Comparison of ENCODE assay signal across 23 cellular contexts in genomic region chr9:91865041-91865440, GRCh38.
DNase-seq lines count a peak whose midpoint lies in the region; ATAC-seq and TF ChIP-seq lines count a peak whose summit lies in the region.
"Had no signal": no experiment of that assay in that cellular context is flagged by ENCODE, and none has a peak within 500 bp of the region (broad histone marks: within the 10 kb centered on the region; RNA-seq: fewer than 3 reads in every experiment).

No MANE protein-coding gene starts in this region.

- H3K4me1 ChIP-seq in left lung (peaks cover 0 to 4% of the 10 kb centered on the region in 2 donors), thyroid gland (peaks cover 6 to 16% of the 10 kb centered on the region in 2 donors)

- H3K27ac ChIP-seq in left lung = no peak overlapping the region
- no peak overlapping the region for H3K27ac ChIP-seq in thyroid gland
- H3K27ac ChIP-seq: coronary artery, neutrophil had no signal

- DNase-seq in Right ventricle myocardium inferior (ENCODE audit: missing footprints) = no peak
- DNase-seq in left ventricle myocardium superior = no peak
- DNase-seq in SW480 (ENCODE audit: low spot score) = peak; percentile 31
- DNase-seq in left lung = no peak
- DNase-seq in thyroid gland = peak; percentile 80 to 81
- no peak for DNase-seq in head of caudate nucleus
- DNase-seq in CD14-positive monocyte (ENCODE audit: low spot score) = no peak
- DNase-seq: ACHN; activated CD8-positive, alpha-beta T cell treated with anti-CD3 and anti-CD28 coated beads, Interleukin-2, amount 10 ng/mL, durations not matched to agents 7 days and 5 days; activated gamma-delta T cell; EL; kidney; mammary epithelial cell; NCI-H2029 treated with DMSO at 0.1 percent for 48 hours; small intestine; stimulated activated CD4-positive, alpha-beta T cell treated with anti-CD3 and anti-CD28 coated beads, Interleukin-4, amount 100 ng/mL, for 24 hours; stimulated activated naive B cell treated with anti-CD40 and anti-IgM and Interleukin-4, amounts not matched to agents 10 μg/mL and 1 μg/mL and 100 μg/mL, for 72 hours had no signal

- no peak overlapping the region for H3K4me3 Mint-ChIP-seq in CD14-positive monocyte
- H3K4me3 Mint-ChIP-seq: activated CD8-positive, alpha-beta T cell treated with anti-CD3 and anti-CD28 coated beads, Interleukin-2, amount 10 ng/mL, durations not matched to agents 7 days and 5 days; stimulated activated naive B cell treated with anti-CD40 and anti-IgM and Interleukin-4, amounts not matched to agents 10 μg/mL and 1 μg/mL and 100 μg/mL, for 72 hours; T-helper 1 cell treated with Interleukin-12 subunit alpha and Interleukin-12 subunit beta and Interleukin-4 antibody, amounts not matched to agents 30 μg/mL and 1 μg/mL, for 36 hours had no signal

- H3K9me3 ChIP-seq in left lung = no peaks in the 10 kb centered on the region
- H3K9me3 ChIP-seq in thyroid gland = no peaks in the 10 kb centered on the region
- H3K9me3 ChIP-seq: neutrophil had no signal

- WGBS in thyroid gland, 2 donors = 16 to 20% methylated on average over 5 of the region's 5 CpGs

- H3K4me3 ChIP-seq in left lung = no peak overlapping the region
- H3K4me3 ChIP-seq in thyroid gland (replicated peaks in 1 of 3) = no peak overlapping the region
- H3K4me3 ChIP-seq: coronary artery had no signal

- H3K36me3 Mint-ChIP-seq in CD14-positive monocyte = no peaks in the 10 kb centered on the region
- H3K36me3 Mint-ChIP-seq: stimulated activated naive B cell treated with anti-CD40 and anti-IgM and Interleukin-4, amounts not matched to agents 10 μg/mL and 1 μg/mL and 100 μg/mL, for 72 hours had no signal

- H3K27ac Mint-ChIP-seq in CD14-positive monocyte = no peak overlapping the region
- H3K27ac Mint-ChIP-seq: activated CD8-positive, alpha-beta T cell treated with anti-CD3 and anti-CD28 coated beads, Interleukin-2, amount 10 ng/mL, durations not matched to agents 7 days and 5 days; progenitor cell of endocrine pancreas; stimulated activated naive B cell treated with anti-CD40 and anti-IgM and Interleukin-4, amounts not matched to agents 10 μg/mL and 1 μg/mL and 100 μg/mL, for 72 hours; T-helper 1 cell treated with Interleukin-12 subunit alpha and Interleukin-12 subunit beta and Interleukin-4 antibody, amounts not matched to agents 30 μg/mL and 1 μg/mL, for 36 hours had no signal

- peak; percentile 23 for ATAC-seq in Right ventricle myocardium inferior
- ATAC-seq in left ventricle myocardium superior = no peak
- peak; percentile 92 for ATAC-seq in left lung
- ATAC-seq in HG03378 (IDR thresholded peaks at IDR 0.05; ENCODE audit: unreplicated experiment) = no peak
- ATAC-seq: activated CD8-positive, alpha-beta T cell treated with anti-CD3 and anti-CD28 coated beads, Interleukin-2, amount 10 ng/mL, durations not matched to agents 7 days and 5 days; HCT116; stimulated activated naive B cell treated with anti-CD40 and anti-IgM and Interleukin-4, amounts not matched to agents 10 μg/mL and 1 μg/mL and 100 μg/mL, for 72 hours had no signal

- intact Hi-C loops in Right ventricle myocardium inferior (cut with DNase I) = no loop called here
- intact Hi-C loops in left ventricle myocardium superior (cut with micrococcal nuclease) = no loop called here
- intact Hi-C loops in left lung (cut with DNase I) = no loop called here
- intact Hi-C loops in thyroid gland (cut with DNase I) = no loop called here
- intact Hi-C loops in head of caudate nucleus (cut with DNase I) = no loop called here
- intact Hi-C loops in CD14-positive monocyte (cut with micrococcal nuclease) = no loop called here

- H3K36me3 ChIP-seq in left lung (no peaks in the 10 kb centered on the region), thyroid gland (no peaks in the 10 kb centered on the region)
- H3K36me3 ChIP-seq: neutrophil had no signal

- peaks cover 8 to 11% (median 8%) of the 10 kb centered on the region in 3 donors for H3K27me3 Mint-ChIP-seq in CD14-positive monocyte (ENCODE audit: low read depth in 3 of 3)
- H3K27me3 Mint-ChIP-seq: progenitor cell of endocrine pancreas had no signal

- TF ChIP-seq POLR2A in thyroid gland (IDR thresholded peaks at IDR 0.05) = no peak

- TF ChIP-seq CTCF in left lung (IDR thresholded peaks at IDR 0.05) (no peak), thyroid gland (IDR thresholded peaks at IDR 0.05) (no peak), CD14-positive monocyte (IDR thresholded peaks at IDR 0.05) (no peak)

- no peaks in the 10 kb centered on the region for H3K4me1 Mint-ChIP-seq in CD14-positive monocyte
- H3K4me1 Mint-ChIP-seq: stimulated activated naive B cell treated with anti-CD40 and anti-IgM and Interleukin-4, amounts not matched to agents 10 μg/mL and 1 μg/mL and 100 μg/mL, for 72 hours had no signal

- H3K9me3 Mint-ChIP-seq in CD14-positive monocyte = peaks cover 0 to 6% (median 2%) of the 10 kb centered on the region in 7 donors
- H3K9me3 Mint-ChIP-seq: T-helper 1 cell treated with Interleukin-12 subunit alpha and Interleukin-12 subunit beta and Interleukin-4 antibody, amounts not matched to agents 30 μg/mL and 1 μg/mL, for 36 hours had no signal

- H3K27me3 ChIP-seq in left lung (no peaks in the 10 kb centered on the region), thyroid gland (no peaks in the 10 kb centered on the region)

Comparison
In these comparisons a context has a peak if more than half of its experiments do, and no peak if none do; other contexts are left out.
1. ATAC-seq: peak in Right ventricle myocardium inferior (single experiment) and left lung (single experiment); none in left ventricle myocardium superior (single experiment) and HG03378 (single experiment).
2. DNase-seq: peak in SW480 (single experiment) and thyroid gland (2 of 2); none in Right ventricle myocardium inferior (single experiment), left ventricle myocardium superior (single experiment), left lung (0 of 2), head of caudate nucleus (0 of 42) and CD14-positive monocyte (single experiment).